8 cellular contexts compared by ENCODE assay signal in genomic region chr6:161226005-161226964, GRCh38. TPM values are rescaled to one million over a fixed set of nuclear protein-coding genes. Genes with fewer than 3 reads are reported as not detected.
DNase-seq lines count a peak whose midpoint lies in the region; ATAC-seq and TF ChIP-seq lines count a peak whose summit lies in the region.

No MANE protein-coding gene starts in this region.

- POLR2A ChIA-PET in IMR-90 (lab: Charles Lee; ENCODE audit: unreplicated experiment), result no interaction called here

- BruUV-seq in IMR-90 (replicated peaks; lab: Mats Ljungman, UMichigan), result no TSS peak

- H4K91ac ChIP-seq in IMR-90 (ENCODE audit: insufficient read depth, low read depth, low read length), result no peak overlapping the region

- H3K9me3 ChIP-seq in IMR-90 (ENCODE audit: control insufficient read depth, insufficient read depth, low read length), result no peaks in the 10 kb centered on the region

- H3K27me3 Mint-ChIP-seq in activated T-cell treated with anti-CD3 and anti-CD28 coated beads, Interleukin-2, amount 50 U/mL, for 4 hours (ENCODE audit: low read depth), result no peaks in the 10 kb centered on the region
- H3K27me3 Mint-ChIP-seq in central memory CD8-positive, alpha-beta T cell, result no peaks in the 10 kb centered on the region
- H3K27me3 Mint-ChIP-seq in stimulated activated naive CD8-positive, alpha-beta T cell treated with anti-CD3 and anti-CD28 coated beads, Interleukin-15, Interleukin-2, amounts not matched to agents 100 ng/mL and 50 ng/mL, for 24 hours, result no peaks in the 10 kb centered on the region

- peaks cover 18% of the 10 kb centered on the region for H3K36me3 Mint-ChIP-seq in activated T-cell treated with anti-CD3 and anti-CD28 coated beads, Interleukin-2, amount 50 U/mL, for 4 hours (ENCODE audit: insufficient read depth)
- H3K36me3 Mint-ChIP-seq in central memory CD8-positive, alpha-beta T cell (ENCODE audit: insufficient read depth), result peaks cover 5% of the 10 kb centered on the region
- peaks cover 18% of the 10 kb centered on the region for H3K36me3 Mint-ChIP-seq in stimulated activated naive CD8-positive, alpha-beta T cell treated with anti-CD3 and anti-CD28 coated beads, Interleukin-15, Interleukin-2, amounts not matched to agents 100 ng/mL and 50 ng/mL, for 24 hours (ENCODE audit: low read depth)

- H3K27ac ChIP-seq in IMR-90 (ENCODE audit: insufficient read depth, low read length), result no peak overlapping the region

- peak overlapping the region; percentile 94 for H3K27ac Mint-ChIP-seq in central memory CD8-positive, alpha-beta T cell (ENCODE audit: low read depth)
- peak overlapping the region; percentile 66 for H3K27ac Mint-ChIP-seq in stimulated activated naive CD8-positive, alpha-beta T cell treated with anti-CD3 and anti-CD28 coated beads, Interleukin-15, Interleukin-2, amounts not matched to agents 100 ng/mL and 50 ng/mL, for 24 hours

- ATAC-seq in activated T-cell treated with anti-CD3 and anti-CD28 coated beads, Interleukin-2, amount 50 U/mL, for 4 hours, result peak; percentile 47 to 51
- no peak for ATAC-seq in IMR-90 (ENCODE audit: low read depth)
- peak; percentile 77 for ATAC-seq in central memory CD8-positive, alpha-beta T cell (replicated peaks; ENCODE audit: extremely low read depth, poor library complexity, severe bottlenecking)
- no peak for ATAC-seq in HG03521 (IDR thresholded peaks at IDR 0.05; ENCODE audit: unreplicated experiment)

- H3K36me3 ChIP-seq in IMR-90 (ENCODE audit: control insufficient read depth, insufficient read depth, low read length), result no peaks in the 10 kb centered on the region; the same call in 1 of the 2 replicates

- TF ChIP-seq CTCF in IMR-90 (conservative IDR thresholded peaks at IDR 0.05; ENCODE audit: low read depth, low read length) (no peak), foreskin fibroblast (IDR thresholded peaks at IDR 0.05; ENCODE audit: low read depth, low read length) (no peak)

- no peak for TF ChIP-seq POLR2A in IMR-90 (IDR thresholded peaks at IDR 0.05; ENCODE audit: low read depth, low read length)

- CTCF ChIA-PET in IMR-90 (lab: Yijun Ruan, JAX), result interaction anchor here (1.0 kb wide), 1 partner anchor 11 kb away, joined by 5 read pairs; no protein-coding TSS in a partner anchor

- no peak overlapping the region for H3K56ac ChIP-seq in IMR-90 (ENCODE audit: extremely low read depth, insufficient read depth, low read length)

- no peak overlapping the region; the same call in 1 of the 2 replicates for H2BK20ac ChIP-seq in IMR-90 (ENCODE audit: low read depth, low read length)

- dilution Hi-C loops in IMR-90 (cut with HindIII; ENCODE audit: low sequenced_read_pairs, unreplicated experiment), result no loop called here

- H3K23ac ChIP-seq in IMR-90 (ENCODE audit: low read depth, low read length), result no peak overlapping the region

- no peak overlapping the region for H2AK5ac ChIP-seq in IMR-90 (ENCODE audit: low read depth, low read length)

- no peak overlapping the region for H2AK9ac ChIP-seq in IMR-90 (replicated peaks; ENCODE audit: low read depth, low read length, poor library complexity)

- H2BK5ac ChIP-seq in IMR-90 (ENCODE audit: low read depth, low read length, poor library complexity, severe bottlenecking), result no peak overlapping the region

- no peak overlapping the region for H3K4ac ChIP-seq in IMR-90 (ENCODE audit: low read depth, low read length)

- H2BK15ac ChIP-seq in IMR-90 (ENCODE audit: low read depth, low read length), result no peak overlapping the region

- H3K14ac ChIP-seq in IMR-90 (replicated peaks; ENCODE audit: low read depth, low read length), result no peak overlapping the region

- H2AFZ ChIP-seq in IMR-90 (replicated peaks; ENCODE audit: low read length, poor library complexity), result no peak overlapping the region

- WGBS in IMR-90 (ENCODE audit: extremely low coverage in 2 of 2, insufficient read length in 1 of 2), 2 experiments, result 100% methylated on average over 1 of the region's 8 CpGs; no CpG with 5 or more reads in 1 of the 2 experiments

- H4K20me1 ChIP-seq in IMR-90 (ENCODE audit: insufficient read depth, low read length), result no peaks in the 10 kb centered on the region

- peaks cover 8 to 19% of the 10 kb centered on the region in 2 experiments for H3K79me1 ChIP-seq in IMR-90 (ENCODE audit: low read depth in 1 of 2, low read length in 2 of 2)

- peaks cover 8% of the 10 kb centered on the region for H3K9me1 ChIP-seq in IMR-90 (ENCODE audit: insufficient read depth, low read length)

- H3K4me2 ChIP-seq in IMR-90 (ENCODE audit: low read depth, low read length), result peak overlapping the region; percentile 26; the same call in 1 of the 2 replicates

- H3K4me1 Mint-ChIP-seq in activated T-cell treated with anti-CD3 and anti-CD28 coated beads, Interleukin-2, amount 50 U/mL, for 4 hours (ENCODE audit: low read depth), result peaks cover 47% of the 10 kb centered on the region
- H3K4me1 Mint-ChIP-seq in central memory CD8-positive, alpha-beta T cell, result peaks cover 48% of the 10 kb centered on the region
- peaks cover 29% of the 10 kb centered on the region for H3K4me1 Mint-ChIP-seq in stimulated activated naive CD8-positive, alpha-beta T cell treated with anti-CD3 and anti-CD28 coated beads, Interleukin-15, Interleukin-2, amounts not matched to agents 100 ng/mL and 50 ng/mL, for 24 hours (ENCODE audit: low read depth)

- H4K5ac ChIP-seq in IMR-90 (ENCODE audit: low read depth, low read length), result no peak overlapping the region

- TF ChIP-seq RAD21 in IMR-90 (IDR thresholded peaks at IDR 0.05; ENCODE audit: low read length), result no peak

- no peaks in the 10 kb centered on the region for H3K27me3 ChIP-seq in IMR-90 (ENCODE audit: control insufficient read depth, insufficient read depth, low read length)

- in situ Hi-C loops in IMR-90 (cut with MboI; ENCODE audit: low sequenced_read_pairs), result no loop called here

- H3K4me1 ChIP-seq in IMR-90 (ENCODE audit: control insufficient read depth, insufficient read depth, low read length), result peaks cover 22% of the 10 kb centered on the region

- no peak for DNase-seq in activated T-cell treated with anti-CD3 and anti-CD28 coated beads, Interleukin-2, amount 50 U/mL, for 4 hours
- no peak for DNase-seq in activated T-cell treated with anti-CD3 and anti-CD28 coated beads, Interleukin-2, amount 50 U/mL, for 1 hour
- DNase-seq in IMR-90 (no peak), foreskin fibroblast (no peak), DMS 273 treated with DMSO at 0.1 percent for 48 hours (lab: John Stamatoyannopoulos, UW) (no peak)
- DNase-seq in central memory CD8-positive, alpha-beta T cell (ENCODE audit: low spot score in 2 of 2), result peak in 1 of 2 donors; percentile 51

- intact Hi-C loops in IMR-90 (cut with micrococcal nuclease), result no loop called here

- H4K8ac ChIP-seq in IMR-90 (ENCODE audit: low read depth in 2 of 2, low read length in 2 of 2), result no peak overlapping the region

- no peak overlapping the region for H3K18ac ChIP-seq in IMR-90 (ENCODE audit: low read depth, low read length)

- no peaks in the 10 kb centered on the region for H3K9me3 Mint-ChIP-seq in activated T-cell treated with anti-CD3 and anti-CD28 coated beads, Interleukin-2, amount 50 U/mL, for 4 hours
- H3K9me3 Mint-ChIP-seq in central memory CD8-positive, alpha-beta T cell, result no peaks in the 10 kb centered on the region
- peaks cover 4% of the 10 kb centered on the region for H3K9me3 Mint-ChIP-seq in stimulated activated naive CD8-positive, alpha-beta T cell treated with anti-CD3 and anti-CD28 coated beads, Interleukin-15, Interleukin-2, amounts not matched to agents 100 ng/mL and 50 ng/mL, for 24 hours

- no peak overlapping the region for H2BK120ac ChIP-seq in IMR-90 (ENCODE audit: low read depth, low read length)

- H3K4me3 ChIP-seq in IMR-90 (ENCODE audit: insufficient read depth, low read depth, low read length) (no peak overlapping the region), foreskin fibroblast (ENCODE audit: low read depth in 1 of 2, low read length in 2 of 2) (no peak overlapping the region)

- no peak overlapping the region; the same call in 1 of the 2 replicates for H3K9ac ChIP-seq in IMR-90 (ENCODE audit: low read depth, low read length)

- H3K4me3 Mint-ChIP-seq in activated T-cell treated with anti-CD3 and anti-CD28 coated beads, Interleukin-2, amount 50 U/mL, for 4 hours, result peak overlapping the region; percentile 39
- peak overlapping the region; percentile 63 for H3K4me3 Mint-ChIP-seq in central memory CD8-positive, alpha-beta T cell
- peak overlapping the region; percentile 17 for H3K4me3 Mint-ChIP-seq in stimulated activated naive CD8-positive, alpha-beta T cell treated with anti-CD3 and anti-CD28 coated beads, Interleukin-15, Interleukin-2, amounts not matched to agents 100 ng/mL and 50 ng/mL, for 24 hours

TF ChIP-seq in IMR-90, 13 proteins besides CTCF, POLR2A, EP300 and RAD21 (continues in another document):
- no peak for TF ChIP-seq ELK1 (IDR thresholded peaks at IDR 0.05; ENCODE audit: borderline replicate concordance, low read depth, low read length)
- no peak for TF ChIP-seq CHD1 (IDR thresholded peaks at IDR 0.05; ENCODE audit: low read depth, low read length)
- no peak for TF ChIP-seq FOS (IDR thresholded peaks at IDR 0.05; ENCODE audit: low read depth, low read length)
- TF ChIP-seq USF2 (IDR thresholded peaks at IDR 0.05; ENCODE audit: low read depth, low read length), result no peak
- no peak for TF ChIP-seq MXI1 (IDR thresholded peaks at IDR 0.05; ENCODE audit: borderline replicate concordance, low read depth, low read length)
- no peak for TF ChIP-seq NFE2L2 (IDR thresholded peaks at IDR 0.05; ENCODE audit: low read depth, low read length)
- no peak for TF ChIP-seq BHLHE40 (IDR thresholded peaks at IDR 0.05; ENCODE audit: low read depth, low read length)

RNA-seq across cellular contexts. Expression of gene AGPAT4, which starts 47.6 kb away (rescaled TPM):
- total RNA-seq in activated T-cell treated with anti-CD3 and anti-CD28 coated beads, Interleukin-2, amount 50 U/mL, for 4 hours, result 1 to 10 TPM; 1.5 to 2.0 (median 2.0) TPM
- total RNA-seq in IMR-90 (2012; rRNA removed), result 3.6 and 3.8 TPM in 2 replicates
- polyA plus RNA-seq in IMR-90 (2012; rRNA removed), result 3.6 and 3.8 TPM in 2 replicates
- 1.5 and 2.0 TPM in 2 replicates for polyA plus RNA-seq in IMR-90 (2012; cell fraction: cytosol; rRNA removed)
- polyA plus RNA-seq in IMR-90 (2012; cell fraction: nucleus; rRNA removed; ENCODE audit: low replicate concordance), result 6.2 and 14.0 TPM in 2 replicates

Comparison
In these comparisons a context has a peak if more than half of its experiments do, and no peak if none do; other contexts are left out.
1. ATAC-seq: peak in activated T-cell treated with anti-CD3 and anti-CD28 coated beads, Interleukin-2, amount 50 U/mL, for 4 hours (2 of 2) and central memory CD8-positive, alpha-beta T cell (single experiment); none in IMR-90 (single experiment) and HG03521 (single experiment).
2. Peak in every context shown above with its lines, with median percentiles within 50 percentile points of each other: H3K4me3 Mint-ChIP-seq.